22 cellular contexts compared by ENCODE assay signal in genomic region chr6:135701426-135701825, GRCh38.
"Had no signal": no experiment of that assay in that cellular context is flagged by ENCODE, and none has a peak within 500 bp of the region (broad histone marks: within the 10 kb centered on the region; RNA-seq: fewer than 3 reads in every experiment).

No MANE protein-coding gene starts in this region.

- H3K4me1 Mint-ChIP-seq: activated naive CD4-positive, alpha-beta T cell treated with anti-CD3 and anti-CD28 coated beads, Interleukin-2, amount 10 ng/mL, durations not matched to agents 7 days and 5 days had no signal

- H3K9ac ChIP-seq: SK-N-SH had no signal

- H3K27ac Mint-ChIP-seq: activated naive CD4-positive, alpha-beta T cell treated with anti-CD3 and anti-CD28 coated beads, Interleukin-2, amount 10 ng/mL, durations not matched to agents 7 days and 5 days; activated naive CD8-positive, alpha-beta T cell treated with anti-CD3 and anti-CD28 coated beads for 36 hours had no signal

- H3K4me3 ChIP-seq: K562 had no signal

- H3K9me3 Mint-ChIP-seq: activated naive CD4-positive, alpha-beta T cell treated with anti-CD3 and anti-CD28 coated beads, Interleukin-2, amount 10 ng/mL, durations not matched to agents 7 days and 5 days; activated T-cell treated with anti-CD3 and anti-CD28 coated beads, Interleukin-2, amount 50 U/mL, for 4 hours had no signal

- H3K36me3 Mint-ChIP-seq: activated naive CD4-positive, alpha-beta T cell treated with anti-CD3 and anti-CD28 coated beads, Interleukin-2, amount 10 ng/mL, durations not matched to agents 7 days and 5 days had no signal

- H3K4me3 Mint-ChIP-seq: activated naive CD4-positive, alpha-beta T cell treated with anti-CD3 and anti-CD28 coated beads, Interleukin-2, amount 10 ng/mL, durations not matched to agents 7 days and 5 days; activated naive CD8-positive, alpha-beta T cell treated with anti-CD3 and anti-CD28 coated beads for 36 hours; activated T-cell treated with anti-CD3 and anti-CD28 coated beads, Interleukin-2, amount 50 U/mL, for 4 hours had no signal

- DNase-seq: activated CD4-positive, alpha-beta T cell treated with anti-CD3 and anti-CD28 coated beads for 4 hours; activated CD4-positive, alpha-beta T cell treated with anti-CD3 and anti-CD28 coated beads, Interleukin-2, amount 50 U/mL, for 48 hours; activated CD8-positive, alpha-beta memory T cell treated with anti-CD3 and anti-CD28 coated beads for 24 hours; activated gamma-delta T cell treated with Interleukin-2 at 50 U/mL for 16 hours; activated naive CD4-positive, alpha-beta T cell treated with anti-CD3 and anti-CD28 coated beads, Interleukin-2, amount 10 ng/mL, durations not matched to agents 7 days and 5 days; activated naive CD8-positive, alpha-beta T cell treated with anti-CD3 and anti-CD28 coated beads for 36 hours; activated T-cell treated with anti-CD3 and anti-CD28 coated beads, Interleukin-2, amount 50 U/mL, for 4 hours; anterior cingulate cortex; caudate nucleus; Karpas-422; NCI-H1105 treated with DMSO at 0.1 percent for 48 hours; NCI-H1436 treated with DMSO at 0.1 percent for 48 hours; NCI-H1930; NCI-H2171; NCI-H226; NCI-H526 treated with DMSO at 0.1 percent for 48 hours; NCI-H82; NK-92 treated with Interleukin-12 subunit alpha and Interleukin-12 subunit beta, amount 100 ng/mL, for 24 hours; SHP77 treated with DMSO at 0.1 percent for 48 hours; SK-N-SH had no signal

- FAIRE-seq: K562, RCC 7860 had no signal

- H3K4me2 ChIP-seq: SK-N-SH had no signal

- H3K9me3 ChIP-seq: SK-N-SH had no signal
